ENCODE assay signal across 8 cellular contexts in the genomic region with DNA sequence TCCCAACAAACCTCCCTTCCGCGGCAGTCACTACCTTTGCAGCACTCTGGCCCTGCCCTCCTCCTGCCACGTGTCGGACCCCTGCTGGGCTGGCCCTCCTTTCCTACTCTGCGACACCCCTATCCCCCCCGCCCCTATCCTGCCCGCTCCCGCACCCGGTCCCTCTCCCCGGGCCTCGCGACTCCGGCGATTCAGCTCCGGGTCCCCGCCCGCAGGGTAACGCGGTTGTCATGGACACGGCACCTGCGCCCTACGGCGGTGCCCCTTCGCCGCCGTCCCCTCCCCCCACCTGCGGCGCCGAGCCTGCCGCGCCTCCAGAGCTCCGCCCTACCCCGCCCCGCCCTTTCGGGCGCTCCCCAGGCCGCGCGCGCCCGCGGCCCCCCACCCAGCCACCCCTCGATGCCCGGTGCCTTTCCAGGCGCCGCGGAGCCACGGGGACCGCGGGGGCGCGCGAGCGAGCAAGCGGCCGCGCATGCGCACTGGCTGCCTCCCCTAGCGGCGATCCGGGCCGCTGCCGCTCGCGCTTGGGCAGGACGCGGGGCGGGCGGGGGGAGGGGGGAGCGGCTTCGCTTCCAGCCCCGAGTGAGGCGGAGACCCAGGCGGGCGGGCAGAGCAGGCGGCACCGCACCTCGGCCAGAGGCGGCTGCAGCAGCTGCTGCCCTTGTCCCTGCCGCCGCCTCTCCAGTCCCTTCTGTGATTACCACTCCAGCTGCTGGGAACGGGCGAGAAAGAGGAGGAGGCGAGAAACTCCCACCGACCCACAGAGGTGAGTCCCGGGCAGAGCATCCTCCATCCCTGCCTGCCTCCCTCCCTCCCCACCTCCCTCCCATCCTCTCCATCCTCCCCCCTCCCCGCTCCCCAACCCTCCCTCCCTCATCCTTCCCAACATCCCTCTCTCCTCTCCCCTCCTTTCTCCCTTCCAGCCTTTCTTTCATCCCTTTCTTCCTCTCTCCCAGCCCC. TPM values are rescaled to one million over a fixed set of nuclear protein-coding genes. Genes with fewer than 3 reads are reported as not detected.
DNase-seq lines count a peak whose midpoint lies in the region; ATAC-seq and TF ChIP-seq lines count a peak whose summit lies in the region.

Gene CTNNA2 (plus strand): TSS at position 610 of the 960 bp plus-strand sequence.

- no peaks in the 10 kb centered on the region for H3K9me3 ChIP-seq in ascending aorta
- H3K9me3 ChIP-seq in smooth muscle cell (replicated peaks; ENCODE audit: low read depth) = no peaks in the 10 kb centered on the region

- H3K4me1 ChIP-seq in ascending aorta = no peaks in the 10 kb centered on the region
- peaks cover 24% of the 10 kb centered on the region for H3K4me1 ChIP-seq in smooth muscle cell (ENCODE audit: low read depth)

- H3K27me3 Mint-ChIP-seq in MCF 10A (ENCODE audit: insufficient read depth, unreplicated experiment) = peaks cover 18% of the 10 kb centered on the region

- no peak within 1 kb of the TSS for H2AFZ ChIP-seq in smooth muscle cell (ENCODE audit: low read depth)

- H3K9me3 Mint-ChIP-seq in MCF 10A (ENCODE audit: unreplicated experiment) = no peaks in the 10 kb centered on the region

- no peaks in the 10 kb centered on the region for H3F3A ChIP-seq in smooth muscle cell (ENCODE audit: low read depth)

- H3K36me3 Mint-ChIP-seq in MCF 10A (ENCODE audit: insufficient read depth, unreplicated experiment) = no peaks in the 10 kb centered on the region

- H3K27ac ChIP-seq in ascending aorta (no peak within 1 kb of the TSS), smooth muscle cell (ENCODE audit: low read depth) (no peak within 1 kb of the TSS)

- no peaks in the 10 kb centered on the region for H3K79me2 ChIP-seq in smooth muscle cell (ENCODE audit: low read depth)

- H3K9ac ChIP-seq in smooth muscle cell (ENCODE audit: low read depth) = no peak within 1 kb of the TSS

- BruUV-seq in MCF 10A (replicated peaks; lab: Mats Ljungman, UMichigan) = no TSS peak

- no peaks in the 10 kb centered on the region for H3K4me1 Mint-ChIP-seq in MCF 10A (ENCODE audit: insufficient read depth, unreplicated experiment)

- H3K27ac Mint-ChIP-seq in MCF 10A (ENCODE audit: low read depth, unreplicated experiment) = no peak within 1 kb of the TSS

- peak; percentile 56 for ATAC-seq in HG02588 (IDR thresholded peaks at IDR 0.05; ENCODE audit: unreplicated experiment)

- CTCF ChIA-PET in MCF 10A (lab: Yijun Ruan, JAX) = interaction anchor here (0.7 kb wide), 1 partner anchor 17 kb away, joined by 4 read pairs; no protein-coding TSS in a partner anchor

- no peak within 1 kb of the TSS for H3K4me3 Mint-ChIP-seq in MCF 10A (ENCODE audit: unreplicated experiment)

- TF ChIP-seq CTCF in ascending aorta (IDR thresholded peaks at IDR 0.05) (no peak), smooth muscle cell (IDR thresholded peaks at IDR 0.05; ENCODE audit: borderline replicate concordance, insufficient read depth, poor library complexity, severe bottlenecking) (peak; percentile 50), MCF 10A (IDR thresholded peaks at IDR 0.05; ENCODE audit: unreplicated experiment) (no peak)

- no peaks in the 10 kb centered on the region for H3K36me3 ChIP-seq in ascending aorta
- H3K36me3 ChIP-seq in smooth muscle cell (ENCODE audit: low read depth) = no peaks in the 10 kb centered on the region

- POLR2A ChIA-PET in MCF 10A (lab: Yijun Ruan, JAX) = no interaction called here

- H3K4me3 ChIP-seq in ascending aorta (peak within 1 kb of the TSS; percentile 42 to 53), smooth muscle cell (peak within 1 kb of the TSS; percentile 58)

- H3K27me3 ChIP-seq in ascending aorta = no peaks in the 10 kb centered on the region
- H3K27me3 ChIP-seq in smooth muscle cell (ENCODE audit: low read depth) = peaks cover 37% of the 10 kb centered on the region

- intact Hi-C loops in ascending aorta (cut with DNase I) = no loop called here
- intact Hi-C loops in MCF 10A (cut with micrococcal nuclease) = no loop called here

- peak within 1 kb of the TSS; percentile 87 for H3K4me2 ChIP-seq in smooth muscle cell

- no peaks in the 10 kb centered on the region for H4K20me1 ChIP-seq in smooth muscle cell (ENCODE audit: low read depth)

- 3% methylated on average over 17 of the region's 87 CpGs for WGBS in smooth muscle cell (ENCODE audit: low lambda C conversion rate)

- peak; percentile 50 for DNase-seq in Daoy (ENCODE audit: low read depth)
- DNase-seq in NCI-H2227 (lab: John Stamatoyannopoulos, UW; ENCODE audit: unreplicated experiment) = peak; percentile 100
- DNase-seq in ascending aorta (ENCODE audit: low spot score in 2 of 2) = no peak
- DNase-seq in iPS-NIHi11 (ENCODE audit: low spot score) = peak; percentile 91
- DNase-seq in smooth muscle cell (lab: John Stamatoyannopoulos, UW; ENCODE audit: unreplicated experiment) = peak; percentile 6
- no peak for DNase-seq in MCF 10A (ENCODE audit: unreplicated experiment)
- no peak for DNase-seq in HPDE6-E6E7 (ENCODE audit: extremely low spot score)

RNA-seq across cellular contexts. Expression of gene CTNNA2, which starts in this region (rescaled TPM):
- not detected in 2 replicates for total RNA-seq in Daoy (2014; rRNA removed; shearing (Covaris generic))
- total RNA-seq in ascending aorta (not detected), smooth muscle cell (not detected in 2 replicates), MCF 10A (2022) (not detected in 2 replicates)
- 0.70 TPM in 1 of 2 replicates, not detected in the other for polyA plus RNA-seq in smooth muscle cell

Comparison
In these comparisons a context has a peak if more than half of its experiments do, and no peak if none do; other contexts are left out.
1. Peak in DNase-seq in Daoy; RNA of the gene not detected or under 1 TPM.
2. Peak in DNase-seq, H3K4me3 ChIP-seq and H3K4me2 ChIP-seq in smooth muscle cell; RNA of the gene not detected or under 1 TPM.
3. DNase-seq: peak in NCI-H2227 (single experiment) and iPS-NIHi11 (single experiment); none in ascending aorta (0 of 2), MCF 10A (single experiment) and HPDE6-E6E7 (single experiment).